Comparison of ENCODE assay signal across 1 cellular context in genomic region chr1:43979528-43980254, GRCh38.
TF ChIP-seq lines count a peak whose summit lies in the region.

No MANE protein-coding gene starts in this region.

TF ChIP-seq in K562, 482 proteins besides CTCF, POLR2A, EP300 and RAD21 (continued from another document and continues in another):
- TF ChIP-seq ZNF740 (CRISPR knock-in tag; IDR thresholded peaks at IDR 0.05) (0 out of 2 replicates have a peak, but pooled peaks have one; percentile 42), ZNF740 (tag; IDR thresholded peaks at IDR 0.05) (no peak), ZNF239 (CRISPR knock-in tag; IDR thresholded peaks at IDR 0.05) (no peak), TRIM24 (IDR thresholded peaks at IDR 0.05) (no peak), ZBTB40 (IDR thresholded peaks at IDR 0.05) (0 out of 2 replicates have a peak, but pooled peaks have one; percentile 25), ZBTB40 (CRISPR knock-in tag; IDR thresholded peaks at IDR 0.05) (no peak), TFAP4 (CRISPR knock-in tag; IDR thresholded peaks at IDR 0.05; ENCODE audit: borderline replicate concordance) (peak; percentile 78; the same call in 1 of the 2 replicates), ETS1 (conservative IDR thresholded peaks at IDR 0.05; ENCODE audit: control insufficient read depth, low read depth, low read length) (no peak; the same call in 1 of the 2 replicates), SMARCB1 (IDR thresholded peaks at IDR 0.05; ENCODE audit: insufficient read length, low read depth) (no peak), PBX2 (CRISPR knock-in tag; IDR thresholded peaks at IDR 0.05; ENCODE audit: low read depth) (no peak), PBX2 (tag; conservative IDR thresholded peaks at IDR 0.05; ENCODE audit: low read depth) (no peak), EP400 (IDR thresholded peaks at IDR 0.05) (peak; percentile 94), CBX1 (IDR thresholded peaks at IDR 0.05; ENCODE audit: low read depth) (no peak), MCM5 (IDR thresholded peaks at IDR 0.05; ENCODE audit: low read depth) (no peak), ZNF282 (CRISPR knock-in tag; IDR thresholded peaks at IDR 0.05) (no peak), BCOR (IDR thresholded peaks at IDR 0.05) (no peak), SREBF2 (CRISPR knock-in tag; IDR thresholded peaks at IDR 0.05) (0 out of 2 replicates have a peak, but pooled peaks have one; percentile 83), GTF2F1 (IDR thresholded peaks at IDR 0.05; ENCODE audit: low read depth, low read length) (no peak), E2F5 (CRISPR knock-in tag; IDR thresholded peaks at IDR 0.05) (no peak), MYC (IDR thresholded peaks at IDR 0.05; ENCODE audit: low read depth, low read length) (peak; percentile 89), MYC (CRISPR knock-in tag; IDR thresholded peaks at IDR 0.05; ENCODE audit: borderline replicate concordance, low read depth) (0 out of 2 replicates have a peak, but pooled peaks have one; percentile 36), YY1 (IDR thresholded peaks at IDR 0.05; ENCODE audit: borderline replicate concordance in 1 of 3, control insufficient read depth in 1 of 3, extremely low read depth in 1 of 3, insufficient read depth in 3 of 3, insufficient read length in 1 of 3, insufficient replicate concordance in 2 of 3, low read depth in 1 of 3, low read length in 2 of 3) (peak in 1 of 3 experiments; percentile 11), CHD7 (IDR thresholded peaks at IDR 0.05; ENCODE audit: low read depth, low read length) (no peak)
